ENCODE assay signal across 8 cellular contexts in genomic region chr4:185839204-185839712, GRCh38. TPM values are rescaled to one million over a fixed set of nuclear protein-coding genes. Genes with fewer than 3 reads are reported as not detected.
A peak's percentile ranks its signal among the peaks of the same experiment; 100 is the strongest.
DNase-seq lines count a peak whose midpoint lies in the region; ATAC-seq and TF ChIP-seq lines count a peak whose summit lies in the region.

No MANE protein-coding gene starts in this region.

- peaks cover 16% of the 10 kb centered on the region for H3F3A ChIP-seq in GM23338 (replicated peaks; ENCODE audit: low read depth)

- peaks cover 30% of the 10 kb centered on the region for H3K4me1 Mint-ChIP-seq in GM23338
- no peaks in the 10 kb centered on the region for H3K4me1 Mint-ChIP-seq in chondrocyte (ENCODE audit: low read depth)

- peaks cover 7% of the 10 kb centered on the region for H3K9me3 Mint-ChIP-seq in GM23338
- H3K9me3 Mint-ChIP-seq in chondrocyte (ENCODE audit: low read depth) = peaks cover 3% of the 10 kb centered on the region

- H3K4me3 Mint-ChIP-seq in GM23338 (no peak overlapping the region), chondrocyte (ENCODE audit: unreplicated experiment) (no peak overlapping the region)

- H3K79me2 ChIP-seq in GM23338 (replicated peaks; ENCODE audit: insufficient read depth) = no peaks in the 10 kb centered on the region

- H4K20me1 ChIP-seq in GM23338 (replicated peaks; ENCODE audit: insufficient read depth) = no peaks in the 10 kb centered on the region

- H3K27ac Mint-ChIP-seq in GM23338 = no peak overlapping the region
- no peak overlapping the region for H3K27ac Mint-ChIP-seq in chondrocyte (ENCODE audit: unreplicated experiment)

- H3K27me3 ChIP-seq in GM23338 (ENCODE audit: insufficient read depth) (no peaks in the 10 kb centered on the region), gastrocnemius medialis (no peaks in the 10 kb centered on the region)

- no peaks in the 10 kb centered on the region for H3K9me3 ChIP-seq in gastrocnemius medialis

- H3K27ac ChIP-seq in GM23338 (ENCODE audit: low read depth) (peak overlapping the region; percentile 99), VCaP (peak overlapping the region; percentile 67), gastrocnemius medialis (peak overlapping the region; percentile 40 to 68 (median 48))

- TF ChIP-seq POLR2A in gastrocnemius medialis (IDR thresholded peaks at IDR 0.05) = no peak

- H3K36me3 ChIP-seq in GM23338 (ENCODE audit: insufficient read depth) (no peaks in the 10 kb centered on the region), gastrocnemius medialis (no peaks in the 10 kb centered on the region)

- in situ Hi-C loops in gastrocnemius medialis (cut with MboI; ENCODE audit: low sequenced_read_pairs in 4 of 4) = no loop called here

- TF ChIP-seq CTCF in GM23338 (conservative IDR thresholded peaks at IDR 0.05; ENCODE audit: low read depth in 2 of 2) (no peak), VCaP (conservative IDR thresholded peaks at IDR 0.05) (no peak), gastrocnemius medialis (IDR thresholded peaks at IDR 0.05 in 4 of 5, conservative IDR thresholded peaks at IDR 0.05 in 1 of 5) (no peak), chondrocyte (IDR thresholded peaks at IDR 0.05) (no peak)

- DNase-seq in GM23338 (ENCODE audit: low spot score) = peak; percentile 93
- DNase-seq in left cardiac atrium = peak; percentile 45
- DNase-seq in gastrocnemius medialis = peak; percentile 7 to 46
- DNase-seq in NCI-H2081 (lab: John Stamatoyannopoulos, UW) = no peak
- no peak for DNase-seq in chondrocyte (ENCODE audit: low spot score)

- H2AFZ ChIP-seq in GM23338 = no peak overlapping the region

- H3K4me3 ChIP-seq in GM23338 = no peak overlapping the region
- H3K4me3 ChIP-seq in gastrocnemius medialis = no peak overlapping the region

- ATAC-seq in GM23338 (peak; percentile 81), left cardiac atrium (peak; percentile 79 to 97), gastrocnemius medialis (peak; percentile 94 to 99), HG02763 (IDR thresholded peaks at IDR 0.05; ENCODE audit: unreplicated experiment) (no peak), GM19395 (IDR thresholded peaks at IDR 0.05; ENCODE audit: unreplicated experiment) (no peak)

- H3K4me2 ChIP-seq in GM23338 = no peak overlapping the region

- peaks cover 12% of the 10 kb centered on the region for H3K36me3 Mint-ChIP-seq in GM23338 (ENCODE audit: low read depth)
- H3K36me3 Mint-ChIP-seq in chondrocyte (ENCODE audit: low read depth) = no peaks in the 10 kb centered on the region

- H3K9me2 ChIP-seq in GM23338 (ENCODE audit: insufficient read depth) = peaks cover 4% of the 10 kb centered on the region; the same call in 1 of the 2 replicates

- peaks cover 43% of the 10 kb centered on the region for H3K4me1 ChIP-seq in GM23338 (ENCODE audit: insufficient read depth)
- peaks cover 9 to 20% of the 10 kb centered on the region in 2 donors for H3K4me1 ChIP-seq in gastrocnemius medialis

- peaks cover 2% of the 10 kb centered on the region for H3K27me3 Mint-ChIP-seq in GM23338 (ENCODE audit: insufficient read depth, low read depth, poor library complexity)
- H3K27me3 Mint-ChIP-seq in chondrocyte (ENCODE audit: low read depth) = no peaks in the 10 kb centered on the region

- intact Hi-C loops in left cardiac atrium (cut with DNase I) = loop anchor here in 1 of 2 donors (5.0 kb wide), 1 partner anchor 62 kb away; no protein-coding TSS in a partner anchor
- intact Hi-C loops in gastrocnemius medialis (cut with DNase I; ENCODE audit: low total_unique reads) = no loop called here

TF ChIP-seq in GM23338, 12 proteins besides CTCF, POLR2A, EP300 and RAD21 (continues in another document):
- no peak; the same call in 1 of the 2 replicates for TF ChIP-seq NANOG (IDR thresholded peaks at IDR 0.05; ENCODE audit: borderline replicate concordance)
- no peak for TF ChIP-seq ZNF114 (CRISPR knock-in tag; IDR thresholded peaks at IDR 0.05)
- TF ChIP-seq REST (IDR thresholded peaks at IDR 0.05; ENCODE audit: unreplicated experiment) = no peak
- no peak for TF ChIP-seq EZH2 (IDR thresholded peaks at IDR 0.05; ENCODE audit: low read depth, unreplicated experiment)
- no peak for TF ChIP-seq EZH2phosphoT487 (IDR thresholded peaks at IDR 0.05; ENCODE audit: unreplicated experiment)
- TF ChIP-seq POLR2AphosphoS5 (IDR thresholded peaks at IDR 0.05; ENCODE audit: low read depth) = peak; percentile 5; the same call in 1 of the 2 replicates

RNA-seq across cellular contexts. Expression of gene SORBS2, which starts 27.3 kb away (rescaled TPM):
- total RNA-seq in GM23338 (2014; rRNA removed; shearing (Covaris generic)) = 17.8 and 24.6 TPM in 2 replicates
- polyA plus RNA-seq in GM23338 (2016; fragmentation: Nextera tagmentation; extraction: Ambion mirVana) = 23.2 and 27.6 TPM in 2 replicates
- total RNA-seq in left cardiac atrium = 100 to 1,000 TPM; 439 to 535 TPM
- 10 to 100 TPM; 15.3 to 64.5 (median 17.4) TPM for total RNA-seq in gastrocnemius medialis
- 41.8 to 105 TPM (median 104 TPM) in 3 replicates for total RNA-seq in chondrocyte

Comparison
In these comparisons a context has a peak if more than half of its experiments do, and no peak if none do; other contexts are left out.
1. ATAC-seq: peak in GM23338 (single experiment), left cardiac atrium (2 of 2) and gastrocnemius medialis (2 of 2); none in HG02763 (single experiment) and GM19395 (single experiment).
2. DNase-seq: peak in GM23338 (single experiment), left cardiac atrium (single experiment) and gastrocnemius medialis (2 of 2); none in NCI-H2081 (0 of 2) and chondrocyte (single experiment).
3. H3K27ac ChIP-seq: peak in every context shown above with its lines; median percentile 99 in GM23338; 67 in VCaP; 48 in gastrocnemius medialis.